23 cellular contexts compared by ENCODE assay signal in the genomic region with DNA sequence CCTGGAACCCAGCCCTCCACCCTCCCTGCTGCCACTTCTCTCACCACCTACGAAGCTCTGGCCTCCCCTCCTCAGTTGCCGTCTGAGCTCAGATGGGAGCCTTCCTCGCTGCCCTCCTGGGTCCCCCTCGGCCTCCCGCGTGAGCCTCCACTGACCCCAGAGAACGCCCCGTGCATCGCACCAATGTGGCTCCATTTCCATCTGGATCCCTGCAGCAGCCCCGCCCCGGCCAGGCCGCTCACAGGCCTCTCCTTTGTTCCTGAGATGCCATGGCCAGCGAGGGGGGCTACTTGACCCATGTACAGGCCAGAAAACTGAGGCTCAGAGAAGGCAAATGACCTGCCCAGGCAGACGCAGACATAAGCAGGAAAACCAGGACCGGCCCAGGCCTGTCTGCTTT.
DNase-seq lines count a peak whose midpoint lies in the region; ATAC-seq and TF ChIP-seq lines count a peak whose summit lies in the region.
"Had no signal": no experiment of that assay in that cellular context is flagged by ENCODE, and none has a peak within 500 bp of the region (broad histone marks: within the 10 kb centered on the region; RNA-seq: fewer than 3 reads in every experiment).

No MANE protein-coding gene starts in this region.

- H3K9me3 Mint-ChIP-seq in MCF 10A (ENCODE audit: unreplicated experiment) (peaks cover 7% of the 10 kb centered on the region), brain (peaks cover 6 to 15% (median 12%) of the 10 kb centered on the region in 5 experiments), nephron (peaks cover 13% of the 10 kb centered on the region)
- peaks cover 0 to 3% of the 10 kb centered on the region in 2 donors for H3K9me3 Mint-ChIP-seq in activated T-cell treated with anti-CD3 and anti-CD28 coated beads, Interleukin-2, amount 50 U/mL, for 72 hours

- no peaks in the 10 kb centered on the region for H3K9me3 ChIP-seq in mammary epithelial cell (replicated peaks; ENCODE audit: insufficient read depth, low read length)
- H3K9me3 ChIP-seq in spleen, result peaks cover 0 to 6% (median 0%) of the 10 kb centered on the region in 8 donors
- no peaks in the 10 kb centered on the region for H3K9me3 ChIP-seq in thyroid gland
- H3K9me3 ChIP-seq: Peyer's patch had no signal

- H3K27me3 Mint-ChIP-seq in MCF 10A (ENCODE audit: insufficient read depth, unreplicated experiment) (peaks cover 10% of the 10 kb centered on the region), brain (peaks cover 7% of the 10 kb centered on the region), nephron (ENCODE audit: low read depth) (peaks cover 5% of the 10 kb centered on the region)
- H3K27me3 Mint-ChIP-seq in activated T-cell treated with anti-CD3 and anti-CD28 coated beads, Interleukin-2, amount 50 U/mL, for 72 hours (ENCODE audit: low read depth), result no peaks in the 10 kb centered on the region
- H3K27me3 Mint-ChIP-seq: IgD-negative memory B cell had no signal

- no peaks in the 10 kb centered on the region for H4K20me1 ChIP-seq in mammary epithelial cell (ENCODE audit: insufficient read depth, low read length)

- in situ Hi-C loops in mammary epithelial cell (cut with MboI; ENCODE audit: low sequenced_read_pairs in 2 of 2), result no loop called here

- no peak overlapping the region for H3K4me3 ChIP-seq in mammary epithelial cell (replicated peaks in 1 of 3; ENCODE audit: insufficient read depth in 1 of 3, low read depth in 2 of 3, low read length in 3 of 3)
- no peak overlapping the region for H3K4me3 ChIP-seq in spleen
- H3K4me3 ChIP-seq in thyroid gland (replicated peaks in 1 of 3), result no peak overlapping the region
- H3K4me3 ChIP-seq: Peyer's patch had no signal

- CTCF ChIA-PET in mammary epithelial cell (lab: Charles Lee; ENCODE audit: low non-redundant PET) (no interaction called here), MCF 10A (lab: Yijun Ruan, JAX) (interaction anchor here (0.7 kb wide), 1 partner anchor 21 kb away, joined by 4 read pairs; no protein-coding TSS in a partner anchor)

- H3K27me3 ChIP-seq in mammary epithelial cell (ENCODE audit: insufficient read depth, low read length) (no peaks in the 10 kb centered on the region), spleen (replicated peaks in 1 of 7) (peaks cover 0 to 48% (median 0%) of the 10 kb centered on the region in 7 donors), thyroid gland (no peaks in the 10 kb centered on the region)
- H3K27me3 ChIP-seq: Peyer's patch had no signal

- no peak overlapping the region for H3K27ac Mint-ChIP-seq in MCF 10A (ENCODE audit: low read depth, unreplicated experiment)
- peak overlapping the region in 3 of 5 experiments; percentile 51 to 89 (median 82) for H3K27ac Mint-ChIP-seq in brain
- H3K27ac Mint-ChIP-seq in nephron, result peak overlapping the region; percentile 86 to 91 (median 91)
- no peak overlapping the region for H3K27ac Mint-ChIP-seq in activated T-cell treated with anti-CD3 and anti-CD28 coated beads, Interleukin-2, amount 50 U/mL, for 72 hours

- H3K79me2 ChIP-seq in mammary epithelial cell (ENCODE audit: insufficient read depth, low read length), result no peaks in the 10 kb centered on the region

- TF ChIP-seq CTCF in mammary epithelial cell (conservative IDR thresholded peaks at IDR 0.05 in 1 of 2, IDR thresholded peaks at IDR 0.05 in 1 of 2; ENCODE audit: extremely low read depth in 1 of 2, insufficient read depth in 1 of 2, low read depth in 1 of 2, low read length in 2 of 2) (no peak), MCF 10A (IDR thresholded peaks at IDR 0.05; ENCODE audit: unreplicated experiment) (no peak), brain (conservative IDR thresholded peaks at IDR 0.05) (no peak), nephron (IDR thresholded peaks at IDR 0.05; ENCODE audit: unreplicated experiment in 3 of 3) (no peak), spleen (IDR thresholded peaks at IDR 0.05 in 8 of 11, conservative IDR thresholded peaks at IDR 0.05 in 3 of 11) (no peak), thyroid gland (IDR thresholded peaks at IDR 0.05) (no peak)

- 94% methylated on average over 11 of the region's 15 CpGs for WGBS in mammary epithelial cell (ENCODE audit: low coverage, missing lambda C conversion rate)
- WGBS in spleen, 5 donors, result 83 to 87% (median 86%) methylated on average over 15 of the region's 15 CpGs
- 82 to 85% methylated on average over 15 of the region's 15 CpGs for WGBS in thyroid gland, 2 donors

- DNase-seq in mammary epithelial cell, result no peak
- no peak for DNase-seq in MCF 10A (ENCODE audit: unreplicated experiment)
- peak; percentile 59 for DNase-seq in spleen
- no peak for DNase-seq in thyroid gland
- no peak for DNase-seq in activated CD4-positive, CD25-positive, alpha-beta regulatory T cell (lab: John Stamatoyannopoulos, UW)
- no peak for DNase-seq in activated T-cell treated with anti-CD3 and anti-CD28 coated beads, Interleukin-2, amount 50 U/mL, for 72 hours
- DNase-seq: ACHN, DMS53, GF-D8, GOT3, MV-4-11, NCI-H1694, NCI-H2081 treated with DMSO at 0.1 percent for 48 hours, NCI-H446, NCI-H526, Peyer's patch, Right ventricle myocardium superior had no signal

- H3K4me1 Mint-ChIP-seq in MCF 10A (ENCODE audit: insufficient read depth, unreplicated experiment) (peaks cover 16% of the 10 kb centered on the region), brain (peaks cover 38% of the 10 kb centered on the region), nephron (peaks cover 29% of the 10 kb centered on the region)
- no peaks in the 10 kb centered on the region for H3K4me1 Mint-ChIP-seq in activated T-cell treated with anti-CD3 and anti-CD28 coated beads, Interleukin-2, amount 50 U/mL, for 72 hours (ENCODE audit: low read depth)
- H3K4me1 Mint-ChIP-seq: IgD-negative memory B cell had no signal

- H3K4me3 Mint-ChIP-seq in MCF 10A (ENCODE audit: unreplicated experiment) (no peak overlapping the region), brain (no peak overlapping the region), nephron (no peak overlapping the region)
- H3K4me3 Mint-ChIP-seq in activated T-cell treated with anti-CD3 and anti-CD28 coated beads, Interleukin-2, amount 50 U/mL, for 72 hours, result no peak overlapping the region
- H3K4me3 Mint-ChIP-seq: IgD-negative memory B cell had no signal

- no peak overlapping the region for H3K9ac ChIP-seq in mammary epithelial cell (ENCODE audit: insufficient read depth, low read length)

- H3K36me3 ChIP-seq in mammary epithelial cell (ENCODE audit: insufficient read depth, low read length) (no peaks in the 10 kb centered on the region), spleen (no peaks in the 10 kb centered on the region), thyroid gland (no peaks in the 10 kb centered on the region)
- H3K36me3 ChIP-seq: Peyer's patch had no signal

- H2AFZ ChIP-seq in mammary epithelial cell (ENCODE audit: low read depth, low read length), result peak overlapping the region; percentile 62

- no peak for ATAC-seq in activated T-cell treated with anti-CD3 and anti-CD28 coated beads, Interleukin-2, amount 50 U/mL, for 72 hours (replicated peaks in 1 of 2)
- ATAC-seq: HCT116 had no signal

- H3K36me3 Mint-ChIP-seq in MCF 10A (ENCODE audit: insufficient read depth, unreplicated experiment) (no peaks in the 10 kb centered on the region), brain (peaks cover 18% of the 10 kb centered on the region), nephron (ENCODE audit: low read depth) (peaks cover 7% of the 10 kb centered on the region)
- H3K36me3 Mint-ChIP-seq in activated T-cell treated with anti-CD3 and anti-CD28 coated beads, Interleukin-2, amount 50 U/mL, for 72 hours (ENCODE audit: insufficient read depth in 2 of 2), result no peaks in the 10 kb centered on the region
- H3K36me3 Mint-ChIP-seq: IgD-negative memory B cell had no signal

- H3K27ac ChIP-seq in mammary epithelial cell (ENCODE audit: insufficient read depth, low read depth, low read length) (no peak overlapping the region), spleen (no peak overlapping the region), thyroid gland (no peak overlapping the region)
- H3K27ac ChIP-seq: 22Rv1, C4-2B, Peyer's patch had no signal

- BruUV-seq in mammary epithelial cell (replicated peaks; lab: Mats Ljungman, UMichigan), result no TSS peak
- no TSS peak for BruUV-seq in MCF 10A (replicated peaks; lab: Mats Ljungman, UMichigan)

- intact Hi-C loops in mammary epithelial cell (cut with micrococcal nuclease), result no loop called here
- intact Hi-C loops in MCF 10A (cut with micrococcal nuclease), result no loop called here
- intact Hi-C loops in spleen (cut with DNase I; ENCODE audit: low total_unique reads), result no loop called here
- intact Hi-C loops in thyroid gland (cut with DNase I), result no loop called here

- POLR2A ChIA-PET in MCF 10A (lab: Yijun Ruan, JAX), result no interaction called here

- H3K4me1 ChIP-seq in mammary epithelial cell (ENCODE audit: insufficient read depth, low read length) (peaks cover 28% of the 10 kb centered on the region), spleen (no peaks in the 10 kb centered on the region), thyroid gland (no peaks in the 10 kb centered on the region)
- H3K4me1 ChIP-seq: Peyer's patch had no signal

- no peak overlapping the region for H3K4me2 ChIP-seq in mammary epithelial cell (ENCODE audit: insufficient read depth, low read depth, low read length)

- TF ChIP-seq POLR2A in spleen (IDR thresholded peaks at IDR 0.05) (no peak), thyroid gland (IDR thresholded peaks at IDR 0.05) (no peak)

- dilution Hi-C loops in mammary epithelial cell (cut with HindIII; ENCODE audit: low sequenced_read_pairs), result loop anchor here (5.0 kb wide), 1 partner anchor 115 kb away; no protein-coding TSS in a partner anchor

Comparison
In these comparisons a context has a peak if more than half of its experiments do, and no peak if none do; other contexts are left out.
1. H3K27ac Mint-ChIP-seq: peak in brain (3 of 5) and nephron (3 of 3); none in MCF 10A (single experiment) and activated T-cell treated with anti-CD3 and anti-CD28 coated beads, Interleukin-2, amount 50 U/mL, for 72 hours (single experiment).